ENCODE assay signal across 1 cellular context in genomic region chr13:21936674-21937073, GRCh38.
TF ChIP-seq lines count a peak whose summit lies in the region.

No MANE protein-coding gene starts in this region.

TF ChIP-seq in IMR-90, 13 proteins besides CTCF, POLR2A, EP300 and RAD21:
- TF ChIP-seq USF2 (IDR thresholded peaks at IDR 0.05; ENCODE audit: low read depth, low read length) (no peak), BHLHE40 (IDR thresholded peaks at IDR 0.05; ENCODE audit: low read depth, low read length) (no peak), MAZ (IDR thresholded peaks at IDR 0.05; ENCODE audit: borderline replicate concordance, low read depth, low read length) (no peak), MXI1 (IDR thresholded peaks at IDR 0.05; ENCODE audit: borderline replicate concordance, low read depth, low read length) (no peak), FOS (IDR thresholded peaks at IDR 0.05; ENCODE audit: low read depth, low read length) (no peak), CHD1 (IDR thresholded peaks at IDR 0.05; ENCODE audit: low read depth, low read length) (no peak), RFX5 (IDR thresholded peaks at IDR 0.05; ENCODE audit: low read depth, low read length) (no peak), RCOR1 (IDR thresholded peaks at IDR 0.05; ENCODE audit: insufficient replicate concordance, low read length) (no peak), SMC3 (IDR thresholded peaks at IDR 0.05; ENCODE audit: low read depth, low read length) (no peak), MAFK (IDR thresholded peaks at IDR 0.05; ENCODE audit: low read depth, low read length) (no peak), CEBPB (IDR thresholded peaks at IDR 0.05; ENCODE audit: low read depth, low read length) (no peak), ELK1 (IDR thresholded peaks at IDR 0.05; ENCODE audit: borderline replicate concordance, low read depth, low read length) (no peak), NFE2L2 (IDR thresholded peaks at IDR 0.05; ENCODE audit: low read depth, low read length) (no peak)
